In genomic region chr4:88007304-88008132, GRCh38 we compare ENCODE assay signal across 8 cellular contexts. TPM values are rescaled to one million over a fixed set of nuclear protein-coding genes. Genes with fewer than 3 reads are reported as not detected.
DNase-seq lines count a peak whose midpoint lies in the region; ATAC-seq and TF ChIP-seq lines count a peak whose summit lies in the region.

PKD2 (plus strand) TSS chr4:88007635; CDS start chr4:88007734, 99 bp downstream.

- POLR2A ChIA-PET in CD8-positive, alpha-beta memory T cell (lab: Charles Lee) = no interaction called here
- POLR2A ChIA-PET in PC-3 (lab: Charles Lee; ENCODE audit: unreplicated experiment) = interaction anchor here (0.6 kb wide), 1 partner anchor 10 kb away, joined by 4 read pairs; no protein-coding TSS in a partner anchor

- ATAC-seq in GM19372 (IDR thresholded peaks at IDR 0.05; ENCODE audit: low read depth, unreplicated experiment) (peak; percentile 80), HG03520 (IDR thresholded peaks at IDR 0.05; ENCODE audit: unreplicated experiment) (peak; percentile 83), PC-3 (peak; percentile 85)
- ATAC-seq in activated T-cell treated with anti-CD3 and anti-CD28 coated beads, Interleukin-2, amount 50 U/mL, for 4 hours = peak; percentile 90 to 93

- DNase-seq in CD8-positive, alpha-beta memory T cell = peak; percentile 51 to 78 (median 69)
- DNase-seq in PC-3 (peak; percentile 66), esophagus muscularis mucosa (ENCODE audit: extremely low spot score) (no peak), myocyte (ENCODE audit: low read depth) (peak; percentile 88)
- peak; percentile 59 for DNase-seq in activated T-cell treated with anti-CD3 and anti-CD28 coated beads, Interleukin-2, amount 50 U/mL, for 4 hours
- peak; percentile 58 to 66 for DNase-seq in stimulated activated CD8-positive, alpha-beta memory T cell treated with anti-CD3 and anti-CD28 coated beads, Interleukin-7, amount 100 ng/mL, for 48 hours (ENCODE audit: extremely low read depth in 1 of 2, low read depth in 1 of 2)

- intact Hi-C loops in PC-3 (cut with micrococcal nuclease) = no loop called here
- intact Hi-C loops in esophagus muscularis mucosa (cut with DNase I) = loop anchor here (10.0 kb wide), 1 partner anchor 517 kb away; the partner anchor contains the start of gene PYURF

- peak within 1 kb of the TSS; percentile 64 for H3K4me3 ChIP-seq in CD8-positive, alpha-beta memory T cell (ENCODE audit: low read length)
- H3K4me3 ChIP-seq in PC-3 (ENCODE audit: low read length) = peak within 1 kb of the TSS; percentile 92
- peak within 1 kb of the TSS; percentile 95 to 97 (median 96) for H3K4me3 ChIP-seq in esophagus muscularis mucosa

- no peaks in the 10 kb centered on the region for H3K9me2 ChIP-seq in PC-3 (replicated peaks; ENCODE audit: low read length)

- H3F3A ChIP-seq in PC-3 (ENCODE audit: low read length, unreplicated experiment) = no peaks in the 10 kb centered on the region

- no peaks in the 10 kb centered on the region for H3K27me3 ChIP-seq in CD8-positive, alpha-beta memory T cell (ENCODE audit: insufficient read depth, low read length, poor library complexity, severe bottlenecking)
- H3K27me3 ChIP-seq in PC-3 (ENCODE audit: low read length) = no peaks in the 10 kb centered on the region
- H3K27me3 ChIP-seq in esophagus muscularis mucosa = no peaks in the 10 kb centered on the region

- H3K4me1 Mint-ChIP-seq in CD8-positive, alpha-beta memory T cell = peaks cover 34 to 38% (median 36%) of the 10 kb centered on the region in 3 donors
- H3K4me1 Mint-ChIP-seq in activated T-cell treated with anti-CD3 and anti-CD28 coated beads, Interleukin-2, amount 50 U/mL, for 4 hours (ENCODE audit: low read depth) = peaks cover 20% of the 10 kb centered on the region

- peak within 1 kb of the TSS in 7 of 8 donors; percentile 57 to 94 (median 83) for H3K27ac Mint-ChIP-seq in CD8-positive, alpha-beta memory T cell

- no peaks in the 10 kb centered on the region for H3K36me3 ChIP-seq in CD8-positive, alpha-beta memory T cell (ENCODE audit: insufficient read depth, low read length)
- H3K36me3 ChIP-seq in PC-3 (ENCODE audit: low read depth, low read length) (no peaks in the 10 kb centered on the region), esophagus muscularis mucosa (no peaks in the 10 kb centered on the region)

- H4K20me1 ChIP-seq in PC-3 (ENCODE audit: low read length) = no peaks in the 10 kb centered on the region

- WGBS in esophagus muscularis mucosa = 1% methylated on average over 14 of the region's 117 CpGs

- peaks cover 46% of the 10 kb centered on the region for H3K79me2 ChIP-seq in PC-3 (ENCODE audit: low read length)

- H3K9me3 ChIP-seq in CD8-positive, alpha-beta memory T cell (ENCODE audit: low read length) = no peaks in the 10 kb centered on the region
- H3K9me3 ChIP-seq in PC-3 (ENCODE audit: low read length) = no peaks in the 10 kb centered on the region
- no peaks in the 10 kb centered on the region for H3K9me3 ChIP-seq in esophagus muscularis mucosa

- H3K27ac ChIP-seq in CD8-positive, alpha-beta memory T cell (ENCODE audit: low read depth, low read length) = no peak within 1 kb of the TSS
- no peak within 1 kb of the TSS for H3K27ac ChIP-seq in PC-3 (ENCODE audit: low read length)
- H3K27ac ChIP-seq in esophagus muscularis mucosa (replicated peaks in 1 of 4) = peak within 1 kb of the TSS; percentile 93 to 96 (median 94)

- peak within 1 kb of the TSS; percentile 90 for H3K4me2 ChIP-seq in PC-3 (ENCODE audit: low read length)

- no peaks in the 10 kb centered on the region for H3K9me3 Mint-ChIP-seq in CD8-positive, alpha-beta memory T cell
- no peaks in the 10 kb centered on the region for H3K9me3 Mint-ChIP-seq in activated T-cell treated with anti-CD3 and anti-CD28 coated beads, Interleukin-2, amount 50 U/mL, for 4 hours

- TF ChIP-seq POLR2A in esophagus muscularis mucosa (IDR thresholded peaks at IDR 0.05; ENCODE audit: low read depth) = peak; percentile 26

- peaks cover 0 to 6% (median 2%) of the 10 kb centered on the region in 3 donors for H3K36me3 Mint-ChIP-seq in CD8-positive, alpha-beta memory T cell
- H3K36me3 Mint-ChIP-seq in activated T-cell treated with anti-CD3 and anti-CD28 coated beads, Interleukin-2, amount 50 U/mL, for 4 hours (ENCODE audit: insufficient read depth) = no peaks in the 10 kb centered on the region

- H3K4me3 Mint-ChIP-seq in CD8-positive, alpha-beta memory T cell = peak within 1 kb of the TSS; percentile 88 to 96 (median 95)
- peak within 1 kb of the TSS; percentile 91 for H3K4me3 Mint-ChIP-seq in activated T-cell treated with anti-CD3 and anti-CD28 coated beads, Interleukin-2, amount 50 U/mL, for 4 hours

- TF ChIP-seq EP300 in esophagus muscularis mucosa (IDR thresholded peaks at IDR 0.05) = no peak

- H3K9ac ChIP-seq in PC-3 (ENCODE audit: low read length) = peak within 1 kb of the TSS; percentile 56

- H2AFZ ChIP-seq in PC-3 (ENCODE audit: low read length) = peak within 1 kb of the TSS; percentile 74; the same call in 1 of the 2 replicates

- peaks cover 2 to 4% of the 10 kb centered on the region in 2 donors for H3K27me3 Mint-ChIP-seq in CD8-positive, alpha-beta memory T cell
- peaks cover 10% of the 10 kb centered on the region for H3K27me3 Mint-ChIP-seq in activated T-cell treated with anti-CD3 and anti-CD28 coated beads, Interleukin-2, amount 50 U/mL, for 4 hours (ENCODE audit: low read depth)

- H3K4me1 ChIP-seq in CD8-positive, alpha-beta memory T cell (ENCODE audit: insufficient read depth, low read length) = peaks cover 6% of the 10 kb centered on the region
- H3K4me1 ChIP-seq in PC-3 (ENCODE audit: insufficient read depth, low read length) (peaks cover 16% of the 10 kb centered on the region), esophagus muscularis mucosa (peaks cover 31 to 59% (median 55%) of the 10 kb centered on the region in 4 donors)

- no TSS peak for BruUV-seq in PC-3 (replicated peaks; lab: Mats Ljungman, UMichigan)

- TF ChIP-seq CTCF in PC-3 (conservative IDR thresholded peaks at IDR 0.05; ENCODE audit: low read depth, low read length) (no peak), esophagus muscularis mucosa (IDR thresholded peaks at IDR 0.05) (no peak)

- CTCF ChIA-PET in CD8-positive, alpha-beta memory T cell (lab: Charles Lee) = no interaction called here
- CTCF ChIA-PET in PC-3 (lab: Charles Lee) = no interaction called here

RNA-seq across cellular contexts. Expression of gene PKD2, which starts in this region (rescaled TPM):
- total RNA-seq in CD8-positive, alpha-beta memory T cell = 1 to 10 TPM; 7.1 to 8.3 TPM
- polyA plus RNA-seq in CD8-positive, alpha-beta memory T cell = 4.9 TPM
- total RNA-seq in PC-3 (2014; rRNA removed) (12.9 and 14.9 TPM in 2 replicates), esophagus muscularis mucosa (100 to 1,000 TPM in 2 of 4 donors, 10 to 100 TPM in 2; 79.1 to 128 (median 92.5) TPM), myocyte (38.9 and 41.7 TPM in 2 replicates)
- total RNA-seq in activated T-cell treated with anti-CD3 and anti-CD28 coated beads, Interleukin-2, amount 50 U/mL, for 4 hours = 1 to 10 TPM; 2.8 to 6.0 (median 4.2) TPM
- 49.7 TPM for polyA plus RNA-seq in myocyte (2012)

Comparison
In these comparisons a context has a peak if more than half of its experiments do, and no peak if none do; other contexts are left out.
1. H3K27ac ChIP-seq: peak in esophagus muscularis mucosa (4 of 4); none in CD8-positive, alpha-beta memory T cell (single experiment) and PC-3 (single experiment).
2. Peak in every context shown above with its lines, with median percentiles within 50 percentile points of each other: H3K4me3 ChIP-seq and ATAC-seq.